ENCODE assay signal across 26 cellular contexts in the genomic region with DNA sequence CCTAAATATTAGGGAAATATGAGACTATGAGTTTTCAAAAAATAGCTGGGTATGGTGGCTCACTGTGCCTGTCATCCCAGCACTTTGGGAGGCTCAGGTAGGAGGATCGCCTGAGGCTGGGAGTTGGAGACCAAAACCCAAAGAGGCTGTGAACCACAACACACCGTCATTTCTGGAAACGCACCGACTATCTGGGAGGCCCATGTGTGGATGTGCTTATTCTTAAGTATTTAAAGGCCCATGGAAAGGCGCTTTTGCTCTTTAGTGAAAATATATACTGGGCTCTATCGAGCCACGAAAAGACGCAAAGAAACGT.
"Had no signal": no experiment of that assay in that cellular context is flagged by ENCODE, and none has a peak within 500 bp of the region (broad histone marks: within the 10 kb centered on the region; RNA-seq: fewer than 3 reads in every experiment).

No MANE protein-coding gene starts in this region.

- H3K9me3 ChIP-seq: esophagus squamous epithelium, mucosa of descending colon, prostate gland, right atrium auricular region, sigmoid colon, stomach, thyroid gland, vagina had no signal

- H3K4me3 ChIP-seq: coronary artery, esophagus squamous epithelium, lung, mucosa of descending colon, prostate gland, right atrium auricular region, sigmoid colon, stomach, thyroid gland, vagina had no signal

- H3K36me3 ChIP-seq: esophagus squamous epithelium, prostate gland, right atrium auricular region, thyroid gland, vagina had no signal

- H3K27ac Mint-ChIP-seq: memory B cell; mesothelial cell of epicardium; natural killer cell treated with Interleukin-12 subunit alpha and Interleukin-12 subunit beta and Interleukin-15 and Interleukin-18, amount 100 ng/mL, for 72 hours; stimulated activated effector memory CD8-positive, alpha-beta T cell treated with anti-CD3 and anti-CD28 coated beads, Interleukin-12 subunit alpha, Interleukin-12 subunit beta, amount 100 ng/mL, for 72 hours had no signal

- H3K9me3 Mint-ChIP-seq: memory B cell; mesothelial cell of epicardium; naive B cell; natural killer cell treated with Interleukin-12 subunit alpha and Interleukin-12 subunit beta and Interleukin-15 and Interleukin-18, amount 100 ng/mL, for 72 hours; neural crest cell; stimulated activated effector memory CD8-positive, alpha-beta T cell treated with anti-CD3 and anti-CD28 coated beads, Interleukin-12 subunit alpha, Interleukin-12 subunit beta, amount 100 ng/mL, for 72 hours had no signal

- FAIRE-seq: endometrium, kidney had no signal

- H3K27me3 Mint-ChIP-seq: memory B cell; naive B cell; natural killer cell treated with Interleukin-12 subunit alpha and Interleukin-12 subunit beta and Interleukin-15 and Interleukin-18, amount 100 ng/mL, for 72 hours had no signal

- H3K4me3 Mint-ChIP-seq: memory B cell; mesothelial cell of epicardium; naive B cell; natural killer cell treated with Interleukin-12 subunit alpha and Interleukin-12 subunit beta and Interleukin-15 and Interleukin-18, amount 100 ng/mL, for 72 hours; neural crest cell; stimulated activated effector memory CD8-positive, alpha-beta T cell treated with anti-CD3 and anti-CD28 coated beads, Interleukin-12 subunit alpha, Interleukin-12 subunit beta, amount 100 ng/mL, for 72 hours had no signal

- H3K27me3 ChIP-seq: esophagus squamous epithelium, right atrium auricular region, sigmoid colon, stomach, thyroid gland, vagina had no signal

- H3K4me1 ChIP-seq: prostate gland, right atrium auricular region, sigmoid colon, thyroid gland had no signal

- DNase-seq: effector memory CD4-positive, alpha-beta T cell; erythroblast; esophagus squamous epithelium; foreskin melanocyte; kidney; mucosa of descending colon; naive B cell; nucleus accumbens; sigmoid colon; stimulated activated CD4-positive, alpha-beta T cell treated with anti-CD3 and anti-CD28 coated beads, Interleukin-2, amount 100 ng/mL, for 24 hours; stimulated activated CD4-positive, alpha-beta T cell treated with anti-CD3 and anti-CD28 coated beads, Interleukin-4, amount 100 ng/mL, for 24 hours; stimulated activated naive CD4-positive, alpha-beta T cell treated with Interleukin-2 at 50 U/mL for 16 hours; stomach; thyroid gland had no signal

- ATAC-seq: left lobe of liver; mucosa of descending colon; natural killer cell treated with Interleukin-12 subunit alpha and Interleukin-12 subunit beta and Interleukin-15 and Interleukin-18, amount 100 ng/mL, for 72 hours; stimulated activated effector memory CD8-positive, alpha-beta T cell treated with anti-CD3 and anti-CD28 coated beads, Interleukin-12 subunit alpha, Interleukin-12 subunit beta, amount 100 ng/mL, for 72 hours had no signal

- H3K27ac ChIP-seq: coronary artery, esophagus squamous epithelium, prostate gland, right atrium auricular region, sigmoid colon, stomach, thyroid gland, vagina had no signal
